21 cellular contexts compared by ENCODE assay signal in the genomic region with DNA sequence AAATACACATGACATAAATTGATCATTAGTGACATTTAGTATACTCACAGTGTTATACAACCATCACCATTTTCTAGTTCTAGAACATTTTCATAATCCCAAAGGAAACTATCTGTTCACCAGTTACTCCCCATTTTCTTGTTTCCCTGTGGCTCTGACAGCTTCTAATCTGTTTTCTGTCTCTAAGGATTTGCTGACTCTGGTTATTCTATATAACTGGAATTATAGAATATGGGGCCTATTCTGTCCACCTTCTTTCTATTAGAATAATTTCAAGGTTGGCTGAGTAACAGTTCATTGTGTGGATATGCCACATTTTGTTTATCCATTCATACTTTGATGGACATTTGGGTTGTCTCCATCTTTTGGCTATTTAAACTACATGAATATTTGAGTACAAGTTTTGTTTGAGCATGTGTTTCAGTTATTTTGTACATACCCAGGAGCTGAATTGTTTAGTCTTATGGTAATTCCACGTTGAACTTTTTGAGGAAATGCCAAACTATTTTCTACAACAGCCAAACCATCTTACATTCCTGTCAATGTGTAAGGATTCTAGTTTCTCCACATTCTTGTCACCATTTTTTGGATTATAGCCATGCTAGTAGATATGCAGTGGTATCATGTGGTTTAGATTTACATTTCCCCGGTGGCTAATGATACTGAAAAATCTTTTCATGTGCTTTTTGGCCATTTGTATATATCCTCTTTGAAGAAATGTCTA. TPM values are rescaled to one million over a fixed set of nuclear protein-coding genes. Genes with fewer than 3 reads are reported as not detected.
DNase-seq lines count a peak whose midpoint lies in the region; ATAC-seq and TF ChIP-seq lines count a peak whose summit lies in the region.
"Had no signal": no experiment of that assay in that cellular context is flagged by ENCODE, and none has a peak within 500 bp of the region (broad histone marks: within the 10 kb centered on the region; RNA-seq: fewer than 3 reads in every experiment).

No MANE protein-coding gene starts in this region.

- WGBS in GM23248 (ENCODE audit: low coverage in 1 of 2, low lambda C conversion rate in 2 of 2, missing lambda C conversion rate in 2 of 2), 2 experiments = 16 to 17% methylated on average over 2 of the region's 2 CpGs

- no peaks in the 10 kb centered on the region for H3K27me3 ChIP-seq in GM23248 (replicated peaks; ENCODE audit: insufficient read depth)
- no peaks in the 10 kb centered on the region for H3K27me3 ChIP-seq in adipocyte (replicated peaks; ENCODE audit: control insufficient read depth, insufficient read depth, low read length)
- no peaks in the 10 kb centered on the region for H3K27me3 ChIP-seq in MM.1S (replicated peaks; ENCODE audit: insufficient read depth, low read length)
- H3K27me3 ChIP-seq: right atrium auricular region, thyroid gland had no signal

- no peak for ATAC-seq in T-helper 17 cell
- ATAC-seq: stimulated activated memory B cell treated with anti-CD40 and anti-IgM and Interleukin-4, amounts not matched to agents 10 μg/mL and 1 μg/mL and 100 μg/mL, for 72 hours had no signal

- H3F3A ChIP-seq in GM23248 (ENCODE audit: insufficient read depth) (peaks cover 30% of the 10 kb centered on the region), MM.1S (ENCODE audit: insufficient read depth, low read length) (no peaks in the 10 kb centered on the region)

- DNase-seq in GM23248 (peak; percentile 40), adipocyte (ENCODE audit: low read depth) (peak; percentile 44), fibroblast of pulmonary artery (ENCODE audit: low read depth) (peak; percentile 64), NCI-H146 (lab: John Stamatoyannopoulos, UW) (no peak), MM.1S (no peak), GOT3 (lab: John Stamatoyannopoulos, UW) (no peak), T-helper 17 cell (no peak)
- DNase-seq: activated CD4-positive, alpha-beta T cell treated with anti-CD3 and anti-CD28 coated beads for 1 hour; immature natural killer cell; MV-4-11; NCI-H2029 treated with DMSO at 0.1 percent for 48 hours; NCI-H510A; nucleus accumbens; RPMI8226; thyroid gland had no signal

- H3K27ac ChIP-seq in GM23248 (no peak overlapping the region), MM.1S (ENCODE audit: low read length) (no peak overlapping the region)
- H3K27ac ChIP-seq: C4-2B, right atrium auricular region, thyroid gland had no signal

- no peak overlapping the region for H3K4me3 Mint-ChIP-seq in T-helper 17 cell
- H3K4me3 Mint-ChIP-seq: immature natural killer cell; stimulated activated memory B cell treated with anti-CD40 and anti-IgM and Interleukin-4, amounts not matched to agents 10 μg/mL and 1 μg/mL and 100 μg/mL, for 72 hours had no signal

- H3K4me2 ChIP-seq in GM23248 (ENCODE audit: unreplicated experiment) = peak overlapping the region; percentile 54
- no peak overlapping the region for H3K4me2 ChIP-seq in MM.1S (ENCODE audit: low read depth, low read length)

- H3K27me3 Mint-ChIP-seq in T-helper 17 cell = no peaks in the 10 kb centered on the region
- H3K27me3 Mint-ChIP-seq: IgD-negative memory B cell; stimulated activated memory B cell treated with anti-CD40 and anti-IgM and Interleukin-4, amounts not matched to agents 10 μg/mL and 1 μg/mL and 100 μg/mL, for 72 hours had no signal

- peaks cover 24% of the 10 kb centered on the region for H3K4me1 ChIP-seq in GM23248 (ENCODE audit: insufficient read depth)
- H3K4me1 ChIP-seq in adipocyte (ENCODE audit: control insufficient read depth, insufficient read depth, low read length) = peaks cover 9% of the 10 kb centered on the region
- H3K4me1 ChIP-seq in MM.1S (ENCODE audit: low read length) = no peaks in the 10 kb centered on the region
- H3K4me1 ChIP-seq: right atrium auricular region, thyroid gland had no signal

- no peaks in the 10 kb centered on the region for H3K9me3 ChIP-seq in GM23248 (ENCODE audit: low read depth)
- H3K9me3 ChIP-seq in adipocyte (ENCODE audit: control insufficient read depth, low read length) = no peaks in the 10 kb centered on the region
- H3K9me3 ChIP-seq in MM.1S (replicated peaks; ENCODE audit: insufficient read depth, low read length) = no peaks in the 10 kb centered on the region
- H3K9me3 ChIP-seq in T-helper 17 cell (ENCODE audit: control insufficient read depth, low read length, poor library complexity, severe bottlenecking) = peaks cover 5% of the 10 kb centered on the region
- H3K9me3 ChIP-seq: thyroid gland had no signal

- H3K4me3 ChIP-seq in GM23248 = no peak overlapping the region
- H3K4me3 ChIP-seq in adipocyte (ENCODE audit: low read length) = no peak overlapping the region
- no peak overlapping the region for H3K4me3 ChIP-seq in fibroblast of pulmonary artery (replicated peaks; ENCODE audit: low read depth, low read length)
- no peak overlapping the region for H3K4me3 ChIP-seq in MM.1S (ENCODE audit: low read length)
- H3K4me3 ChIP-seq: lung, right atrium auricular region, thyroid gland had no signal

- TF ChIP-seq CTCF in fibroblast of pulmonary artery (IDR thresholded peaks at IDR 0.05; ENCODE audit: low read length, missing control alignments) = no peak
- TF ChIP-seq CTCF in MM.1S (IDR thresholded peaks at IDR 0.05; ENCODE audit: low read length) = no peak

- H3K36me3 Mint-ChIP-seq in T-helper 17 cell (ENCODE audit: low read depth) = peaks cover 5% of the 10 kb centered on the region

- no peak overlapping the region for H2AFZ ChIP-seq in GM23248
- no peak overlapping the region for H2AFZ ChIP-seq in MM.1S (ENCODE audit: low read length)

- H3K36me3 ChIP-seq in GM23248 (ENCODE audit: low read depth) (no peaks in the 10 kb centered on the region), adipocyte (ENCODE audit: control insufficient read depth, insufficient read depth, low read length, severe bottlenecking) (no peaks in the 10 kb centered on the region), MM.1S (replicated peaks; ENCODE audit: insufficient read depth, low read length) (no peaks in the 10 kb centered on the region)
- H3K36me3 ChIP-seq: right atrium auricular region, thyroid gland had no signal

- H3K79me2 ChIP-seq in GM23248 (ENCODE audit: insufficient read depth) (no peaks in the 10 kb centered on the region), MM.1S (ENCODE audit: low read length) (no peaks in the 10 kb centered on the region)

- H3K9ac ChIP-seq in GM23248 (no peak overlapping the region), adipocyte (ENCODE audit: low read length) (no peak overlapping the region), MM.1S (ENCODE audit: low read length) (no peak overlapping the region)

- in situ Hi-C loops in GM23248 (cut with MboI) = no loop called here

- H4K20me1 ChIP-seq in GM23248 (ENCODE audit: insufficient read depth) (no peaks in the 10 kb centered on the region), MM.1S (ENCODE audit: insufficient read depth, low read length) (no peaks in the 10 kb centered on the region)

- H3K9me2 ChIP-seq in GM23248 (ENCODE audit: insufficient read depth) = no peaks in the 10 kb centered on the region
- no peaks in the 10 kb centered on the region for H3K9me2 ChIP-seq in MM.1S (replicated peaks; ENCODE audit: insufficient read depth, low read length)

- no peak overlapping the region for H3K27ac Mint-ChIP-seq in T-helper 17 cell
- H3K27ac Mint-ChIP-seq: activated T-helper 2 cell treated with anti-CD3 and anti-CD28 coated beads, Interferon-gamma antibody, Interleukin-2, Interleukin-4, amounts not matched to agents 10 μg/mL and 5 μg/mL and 100 μg/mL, durations not matched to agents 14 hours and 24 hours and 36 hours; IgD-negative memory B cell; immature natural killer cell; stimulated activated memory B cell treated with anti-CD40 and anti-IgM and Interleukin-4, amounts not matched to agents 10 μg/mL and 1 μg/mL and 100 μg/mL, for 72 hours had no signal

- peaks cover 3% of the 10 kb centered on the region for H3K4me1 Mint-ChIP-seq in T-helper 17 cell
- H3K4me1 Mint-ChIP-seq: IgD-negative memory B cell; stimulated activated memory B cell treated with anti-CD40 and anti-IgM and Interleukin-4, amounts not matched to agents 10 μg/mL and 1 μg/mL and 100 μg/mL, for 72 hours had no signal

RNA-seq across cellular contexts. Expression of gene KIAA1328, which starts 20.5 kb away (rescaled TPM):
- total RNA-seq in GM23248 (2014; rRNA removed; shearing (Covaris generic)) = 3.5 and 5.8 TPM in 2 replicates
- polyA plus RNA-seq in GM23248 (2016; fragmentation: Nextera tagmentation; extraction: Ambion mirVana) = 3.7 and 3.9 TPM in 2 replicates
- total RNA-seq in T-helper 17 cell = 10 to 100 TPM in 1 of 2 donors, 1 to 10 TPM in 1; 9.0 to 13.9 TPM

RNA-seq across cellular contexts. Expression of gene TPGS2, which starts 20.6 kb away (rescaled TPM):
- 209 and 226 TPM in 2 replicates for total RNA-seq in GM23248 (2014; rRNA removed; shearing (Covaris generic))
- polyA plus RNA-seq in GM23248 (2016; fragmentation: Nextera tagmentation; extraction: Ambion mirVana) = 194 and 206 TPM in 2 replicates
- 10 to 100 TPM; 29.0 to 30.3 TPM for total RNA-seq in T-helper 17 cell

Comparison
In these comparisons a context has a peak if more than half of its experiments do, and no peak if none do; other contexts are left out.
1. DNase-seq: peak in GM23248 (single experiment), adipocyte (single experiment) and fibroblast of pulmonary artery (single experiment); none in NCI-H146 (single experiment), MM.1S (single experiment), GOT3 (single experiment) and T-helper 17 cell (0 of 3).